ENCODE assay signal across 24 cellular contexts in the genomic region with DNA sequence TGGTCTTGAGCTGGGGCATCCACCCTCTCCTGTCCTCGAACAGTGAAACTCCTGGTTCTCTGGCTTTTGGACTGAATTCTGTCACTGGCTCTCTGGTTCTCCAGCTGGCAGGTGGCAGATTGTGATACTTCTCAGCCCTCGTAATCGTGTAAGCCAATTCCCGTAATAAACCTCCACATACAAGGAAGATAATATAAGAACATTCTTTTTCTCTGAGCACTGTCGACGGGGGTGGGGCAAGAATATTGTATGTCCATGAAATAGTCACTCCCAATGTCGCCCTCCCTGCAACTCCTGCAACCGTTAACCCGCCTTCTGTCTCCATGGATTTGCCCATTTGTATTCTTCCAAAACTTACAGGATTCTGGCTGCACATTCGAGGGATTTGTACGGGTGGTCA. TPM values are rescaled to one million over a fixed set of nuclear protein-coding genes. Genes with fewer than 3 reads are reported as not detected.
DNase-seq lines count a peak whose midpoint lies in the region; ATAC-seq and TF ChIP-seq lines count a peak whose summit lies in the region.
"Had no signal": no experiment of that assay in that cellular context is flagged by ENCODE, and none has a peak within 500 bp of the region (broad histone marks: within the 10 kb centered on the region; RNA-seq: fewer than 3 reads in every experiment).

No MANE protein-coding gene starts in this region.

- peaks cover 0 to 34% of the 10 kb centered on the region in 2 experiments for H3K27me3 ChIP-seq in mesenchymal stem cell (ENCODE audit: control insufficient read depth in 1 of 2, insufficient read depth in 1 of 2, low read length in 2 of 2)
- H3K27me3 ChIP-seq: BE2C, BLaER1 had no signal

- TF ChIP-seq CTCF in GM13977 (IDR thresholded peaks at IDR 0.05; ENCODE audit: extremely low read depth, insufficient read depth, missing control alignments), result no peak

- no peaks in the 10 kb centered on the region for H3K79me1 ChIP-seq in mesenchymal stem cell (replicated peaks; ENCODE audit: low read length, poor library complexity, severe bottlenecking)

- no peak overlapping the region for H3K27ac ChIP-seq in mesenchymal stem cell (ENCODE audit: low read length, poor library complexity, severe bottlenecking)
- H3K27ac ChIP-seq: BLaER1 had no signal

- H3K18ac ChIP-seq in mesenchymal stem cell (ENCODE audit: low read depth in 1 of 2, low read length in 2 of 2), result no peak overlapping the region

- no peak overlapping the region for H3K23ac ChIP-seq in mesenchymal stem cell (ENCODE audit: low read length in 2 of 2)

- no peak overlapping the region for H2BK5ac ChIP-seq in mesenchymal stem cell (ENCODE audit: low read depth, low read length, poor library complexity, severe bottlenecking)

- H2AFZ ChIP-seq in mesenchymal stem cell (ENCODE audit: low read depth, low read length), result no peak overlapping the region

- H2BK15ac ChIP-seq in mesenchymal stem cell (ENCODE audit: low read depth, poor library complexity, severe bottlenecking), result peak overlapping the region; percentile 4

- H2BK12ac ChIP-seq in mesenchymal stem cell (ENCODE audit: low read length in 2 of 2), result no peak overlapping the region

- no peak for ATAC-seq in GM18498 (IDR thresholded peaks at IDR 0.05; ENCODE audit: unreplicated experiment)
- ATAC-seq: GM12878 had no signal

- no peak overlapping the region for H3K4ac ChIP-seq in mesenchymal stem cell (ENCODE audit: low read depth in 1 of 2, low read length in 2 of 2)

- DNase-seq in NCI-H82 (lab: John Stamatoyannopoulos, UW) (peak; percentile 70), NCI-H82 treated with DMSO at 0.1 percent for 48 hours (lab: John Stamatoyannopoulos, UW; ENCODE audit: unreplicated experiment) (peak; percentile 23), mesenchymal stem cell (no peak), posterior vena cava (ENCODE audit: low spot score) (peak; percentile 12), GM13977 (ENCODE audit: low spot score) (no peak), NCI-H187 (lab: John Stamatoyannopoulos, UW) (no peak)
- DNase-seq: 8988T; ACHN; BE2C; C1 segment of cervical spinal cord; CD4-positive, alpha-beta memory T cell; CD4-positive, CD25-positive, alpha-beta regulatory T cell; CD8-positive, alpha-beta memory T cell; COR-L47; DMS 273 treated with DMSO at 0.1 percent for 48 hours; DMS153; DMS53; DMS79; DND-41; EL; GDM1 had no signal

- H3K4me2 ChIP-seq in mesenchymal stem cell (ENCODE audit: low read length, poor library complexity, severe bottlenecking), result no peak overlapping the region
- H3K4me2 ChIP-seq: BLaER1 had no signal

- no peak overlapping the region for H3K9ac ChIP-seq in mesenchymal stem cell (ENCODE audit: low read length)
- H3K9ac ChIP-seq: BLaER1 had no signal

- peaks cover 10% of the 10 kb centered on the region for H3K9me3 ChIP-seq in mesenchymal stem cell (ENCODE audit: control insufficient read depth, low read length)
- H3K9me3 ChIP-seq: BE2C, BLaER1 had no signal

- H3K14ac ChIP-seq in mesenchymal stem cell (ENCODE audit: low read length in 2 of 2), result no peak overlapping the region

- H3K36me3 ChIP-seq in mesenchymal stem cell (ENCODE audit: control insufficient read depth in 1 of 2, insufficient read depth in 2 of 2, low read depth in 1 of 2, low read length in 2 of 2), result no peaks in the 10 kb centered on the region
- H3K36me3 ChIP-seq: BE2C, BLaER1 had no signal

- no peaks in the 10 kb centered on the region for H3K4me1 ChIP-seq in mesenchymal stem cell (ENCODE audit: control insufficient read depth, insufficient read depth, low read depth, low read length)
- H3K4me1 ChIP-seq: BE2C had no signal

- H2AK5ac ChIP-seq in mesenchymal stem cell (ENCODE audit: low read length, severe bottlenecking), result no peak overlapping the region

- in situ Hi-C loops in GM13977 (cut with MboI; ENCODE audit: low pct_unique_long_range_greater_than_20kb, low sequenced_read_pairs, unreplicated experiment), result no loop called here

- H3K4me3 ChIP-seq in mesenchymal stem cell (ENCODE audit: insufficient read depth in 1 of 2, low read depth in 1 of 2, low read length in 2 of 2), result no peak overlapping the region
- H3K4me3 ChIP-seq: BLaER1, GM12878 had no signal

- no peak overlapping the region for H4K91ac ChIP-seq in mesenchymal stem cell (ENCODE audit: low read length)

- H4K8ac ChIP-seq in mesenchymal stem cell (ENCODE audit: low read length), result no peak overlapping the region

- H2BK120ac ChIP-seq in mesenchymal stem cell (ENCODE audit: low read depth, low read length), result no peak overlapping the region

- WGBS in mesenchymal stem cell, result 80% methylated on average over 8 of the region's 11 CpGs

- intact Hi-C loops in posterior vena cava (cut with DNase I), result loop anchor here in 1 of 2 donors (5.0 kb wide), 1 partner anchor 250 kb away; a partner anchor contains a TSS

RNA-seq across cellular contexts. Expression of gene RPH3AL, which starts 39.2 kb away (rescaled TPM):
- polyA plus RNA-seq in mesenchymal stem cell (2013, experiment 1 of 2), result 4.0 TPM
- 3.6 TPM for polyA plus RNA-seq in mesenchymal stem cell (2013, experiment 2 of 2)
- 10 to 100 TPM in 1 of 2 donors, 1 to 10 TPM in 1; 9.7 to 11.2 TPM for total RNA-seq in posterior vena cava

RNA-seq across cellular contexts. Expression of gene RFLNB, which starts 53.9 kb away (rescaled TPM):
- 42.1 TPM for polyA plus RNA-seq in mesenchymal stem cell (2013, experiment 1 of 2)
- 43.8 TPM for polyA plus RNA-seq in mesenchymal stem cell (2013, experiment 2 of 2)
- total RNA-seq in posterior vena cava, result 100 to 1,000 TPM in 1 of 2 donors, 10 to 100 TPM in 1; 69.7 to 133 TPM

Comparison
In these comparisons a context has a peak if more than half of its experiments do, and no peak if none do; other contexts are left out.
1. DNase-seq: peak in NCI-H82 (single experiment), NCI-H82 treated with DMSO at 0.1 percent for 48 hours (single experiment) and posterior vena cava (single experiment); none in mesenchymal stem cell (single experiment), GM13977 (single experiment) and NCI-H187 (0 of 2).